Comparison of ENCODE assay signal across 32 cellular contexts in the genomic region with DNA sequence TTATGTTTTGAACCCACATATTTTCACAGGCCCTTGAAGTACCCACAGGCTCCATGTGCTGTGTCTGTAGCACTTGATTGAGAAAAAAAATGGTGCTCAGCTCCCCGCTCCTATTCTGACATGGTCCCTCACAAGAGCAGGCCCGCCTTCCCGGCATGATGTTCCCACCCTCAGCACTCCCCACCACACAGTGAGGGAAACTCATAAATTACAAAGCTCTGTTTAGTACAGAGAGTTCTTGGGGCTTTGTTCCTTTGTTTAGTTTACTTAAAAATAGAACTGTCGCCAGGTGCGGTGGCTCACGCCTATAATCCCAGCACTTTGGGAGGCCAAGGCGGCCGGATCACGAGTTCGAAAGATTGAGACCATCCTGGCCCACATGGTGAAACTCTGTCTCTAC.
"Had no signal": no experiment of that assay in that cellular context is flagged by ENCODE, and none has a peak within 500 bp of the region (broad histone marks: within the 10 kb centered on the region; RNA-seq: fewer than 3 reads in every experiment).

No MANE protein-coding gene starts in this region.

- H3K9me3 Mint-ChIP-seq: activated CD4-positive, alpha-beta T cell treated with anti-CD3 and anti-CD28 coated beads, Interleukin-2, amount 10 ng/mL, durations not matched to agents 24 days and 14 days; activated naive CD4-positive, alpha-beta T cell treated with anti-CD3 and anti-CD28 coated beads, Interleukin-2, amount 50 U/mL, for 24 hours; activated naive CD8-positive, alpha-beta T cell treated with anti-CD3 and anti-CD28 coated beads, Interleukin-2, amount 10 ng/mL, durations not matched to agents 7 days and 5 days; activated T-cell treated with anti-CD3 and anti-CD28 coated beads, Interleukin-2, amount 50 U/mL, for 24 hours; activated T-helper 2 cell treated with anti-CD3 and anti-CD28 coated beads, Interferon-gamma antibody, Interleukin-2, Interleukin-4, amounts not matched to agents 10 μg/mL and 5 μg/mL and 100 μg/mL, durations not matched to agents 14 hours and 24 hours and 36 hours; central memory CD8-positive, alpha-beta T cell had no signal

- H3K27ac ChIP-seq: ascending aorta, cardiac muscle cell, SK-N-MC, WERI-Rb-1 had no signal

- H3K27ac Mint-ChIP-seq: activated CD4-positive, alpha-beta T cell treated with anti-CD3 and anti-CD28 coated beads, Interleukin-2, amount 10 ng/mL, durations not matched to agents 24 days and 14 days; activated CD8-positive, alpha-beta T cell treated with anti-CD3 and anti-CD28 coated beads, Interleukin-2, amount 10 ng/mL, durations not matched to agents 7 days and 5 days; activated naive CD4-positive, alpha-beta T cell treated with anti-CD3 and anti-CD28 coated beads, Interleukin-2, amount 50 U/mL, for 24 hours; activated naive CD8-positive, alpha-beta T cell treated with anti-CD3 and anti-CD28 coated beads, Interleukin-2, amount 10 ng/mL, durations not matched to agents 7 days and 5 days; activated T-cell treated with anti-CD3 and anti-CD28 coated beads, Interleukin-2, amount 50 U/mL, for 24 hours; activated T-helper 2 cell treated with anti-CD3 and anti-CD28 coated beads, Interferon-gamma antibody, Interleukin-2, Interleukin-4, amounts not matched to agents 10 μg/mL and 5 μg/mL and 100 μg/mL, durations not matched to agents 14 hours and 24 hours and 36 hours had no signal

- H3K4me3 Mint-ChIP-seq: activated CD4-positive, alpha-beta T cell treated with anti-CD3 and anti-CD28 coated beads, Interleukin-2, amount 10 ng/mL, durations not matched to agents 24 days and 14 days; activated CD8-positive, alpha-beta T cell treated with anti-CD3 and anti-CD28 coated beads, Interleukin-2, amount 10 ng/mL, durations not matched to agents 7 days and 5 days; activated naive CD4-positive, alpha-beta T cell treated with anti-CD3 and anti-CD28 coated beads, Interleukin-2, amount 50 U/mL, for 24 hours; activated naive CD8-positive, alpha-beta T cell treated with anti-CD3 and anti-CD28 coated beads, Interleukin-2, amount 10 ng/mL, durations not matched to agents 7 days and 5 days; activated T-cell treated with anti-CD3 and anti-CD28 coated beads, Interleukin-2, amount 50 U/mL, for 24 hours; central memory CD8-positive, alpha-beta T cell had no signal

- H3K27me3 Mint-ChIP-seq: activated CD4-positive, alpha-beta T cell treated with anti-CD3 and anti-CD28 coated beads, Interleukin-2, amount 10 ng/mL, durations not matched to agents 24 days and 14 days; activated naive CD4-positive, alpha-beta T cell treated with anti-CD3 and anti-CD28 coated beads, Interleukin-2, amount 50 U/mL, for 24 hours; activated naive CD8-positive, alpha-beta T cell treated with anti-CD3 and anti-CD28 coated beads, Interleukin-2, amount 10 ng/mL, durations not matched to agents 7 days and 5 days; activated T-cell treated with anti-CD3 and anti-CD28 coated beads, Interleukin-2, amount 50 U/mL, for 24 hours; central memory CD8-positive, alpha-beta T cell had no signal

- H3K4me1 Mint-ChIP-seq: activated CD4-positive, alpha-beta T cell treated with anti-CD3 and anti-CD28 coated beads, Interleukin-2, amount 10 ng/mL, durations not matched to agents 24 days and 14 days; activated naive CD4-positive, alpha-beta T cell treated with anti-CD3 and anti-CD28 coated beads, Interleukin-2, amount 50 U/mL, for 24 hours; activated naive CD8-positive, alpha-beta T cell treated with anti-CD3 and anti-CD28 coated beads, Interleukin-2, amount 10 ng/mL, durations not matched to agents 7 days and 5 days; central memory CD8-positive, alpha-beta T cell had no signal

- H3K4me3 ChIP-seq: ascending aorta, cardiac muscle cell, Peyer's patch, SK-N-MC had no signal

- H3K36me3 Mint-ChIP-seq: activated naive CD4-positive, alpha-beta T cell treated with anti-CD3 and anti-CD28 coated beads, Interleukin-2, amount 50 U/mL, for 24 hours; activated naive CD8-positive, alpha-beta T cell treated with anti-CD3 and anti-CD28 coated beads, Interleukin-2, amount 10 ng/mL, durations not matched to agents 7 days and 5 days had no signal

- H3K27me3 ChIP-seq: ascending aorta, cardiac muscle cell, Peyer's patch had no signal

- H3K4me1 ChIP-seq: ascending aorta, Peyer's patch had no signal

- DNase-seq: activated CD4-positive, alpha-beta T cell treated with anti-CD3 and anti-CD28 coated beads for 1 hour; activated CD4-positive, alpha-beta T cell treated with anti-CD3 and anti-CD28 coated beads, Interleukin-2, amount 10 ng/mL, durations not matched to agents 24 days and 14 days; activated CD4-positive, alpha-beta T cell treated with anti-CD3 and anti-CD28 coated beads, Interleukin-2, amount 50 U/mL, for 4 hours; activated CD4-positive, CD25-positive, alpha-beta regulatory T cell; activated CD8-positive, alpha-beta T cell treated with anti-CD3 and anti-CD28 coated beads, Interleukin-2, amount 10 ng/mL, durations not matched to agents 7 days and 5 days; activated gamma-delta T cell; activated naive CD4-positive, alpha-beta T cell treated with Interleukin-2 at 50 U/mL for 16 hours; activated naive CD8-positive, alpha-beta T cell treated with anti-CD3 and anti-CD28 coated beads, Interleukin-2, amount 10 ng/mL, durations not matched to agents 7 days and 5 days; activated T-cell treated with anti-CD3 and anti-CD28 coated beads, Interleukin-2, amount 50 U/mL, for 24 hours; amygdala; NCI-H1092 treated with DMSO at 0.1 percent for 48 hours; NCI-H1417; NCI-H146; NCI-H187; NCI-H2029 treated with DMSO at 0.1 percent for 48 hours; NCI-H2107; NCI-H2171; NCI-H510A; NCI-H526; NCI-H748 treated with DMSO at 0.1 percent for 48 hours; NK-92 treated with Interleukin-12 subunit alpha and Interleukin-12 subunit beta, amount 100 ng/mL, for 24 hours; PC-3; Peyer's patch; RPMI8226; T1000 had no signal

- H3K36me3 ChIP-seq: ascending aorta, cardiac muscle cell, Peyer's patch, WERI-Rb-1 had no signal

- ATAC-seq: activated CD8-positive, alpha-beta T cell treated with anti-CD3 and anti-CD28 coated beads, Interleukin-2, amount 10 ng/mL, durations not matched to agents 7 days and 5 days; PC-3 had no signal

- H3K9me3 ChIP-seq: ascending aorta, Peyer's patch had no signal
